1 cellular context compared by ENCODE assay signal in genomic region chr22:33006220-33006954, GRCh38.
TF ChIP-seq lines count a peak whose summit lies in the region.

No MANE protein-coding gene starts in this region.

TF ChIP-seq in HepG2, 621 proteins besides CTCF, POLR2A, EP300 and RAD21 (continued from another document and continues in another):
- TF ChIP-seq, protein P1, sequence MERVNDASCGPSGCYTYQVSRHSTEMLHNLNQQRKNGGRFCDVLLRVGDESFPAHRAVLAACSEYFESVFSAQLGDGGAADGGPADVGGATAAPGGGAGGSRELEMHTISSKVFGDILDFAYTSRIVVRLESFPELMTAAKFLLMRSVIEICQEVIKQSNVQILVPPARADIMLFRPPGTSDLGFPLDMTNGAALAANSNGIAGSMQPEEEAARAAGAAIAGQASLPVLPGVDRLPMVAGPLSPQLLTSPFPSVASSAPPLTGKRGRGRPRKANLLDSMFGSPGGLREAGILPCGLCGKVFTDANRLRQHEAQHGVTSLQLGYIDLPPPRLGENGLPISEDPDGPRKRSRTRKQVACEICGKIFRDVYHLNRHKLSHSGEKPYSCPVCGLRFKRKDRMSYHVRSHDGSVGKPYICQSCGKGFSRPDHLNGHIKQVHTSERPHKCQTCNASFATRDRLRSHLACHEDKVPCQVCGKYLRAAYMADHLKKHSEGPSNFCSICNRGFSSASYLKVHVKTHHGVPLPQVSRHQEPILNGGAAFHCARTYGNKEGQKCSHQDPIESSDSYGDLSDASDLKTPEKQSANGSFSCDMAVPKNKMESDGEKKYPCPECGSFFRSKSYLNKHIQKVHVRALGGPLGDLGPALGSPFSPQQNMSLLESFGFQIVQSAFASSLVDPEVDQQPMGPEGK (CRISPR knock-in tag; IDR thresholded peaks at IDR 0.05) = peak; percentile 68
- peak; percentile 70; the same call in 1 of the 2 replicates for TF ChIP-seq RXRB (CRISPR knock-in tag; IDR thresholded peaks at IDR 0.05; ENCODE audit: borderline replicate concordance)
- no peak; the same call in 1 of the 2 replicates for TF ChIP-seq ZNF788 (CRISPR knock-in tag; IDR thresholded peaks at IDR 0.05; ENCODE audit: borderline replicate concordance)
- TF ChIP-seq, protein P2, sequence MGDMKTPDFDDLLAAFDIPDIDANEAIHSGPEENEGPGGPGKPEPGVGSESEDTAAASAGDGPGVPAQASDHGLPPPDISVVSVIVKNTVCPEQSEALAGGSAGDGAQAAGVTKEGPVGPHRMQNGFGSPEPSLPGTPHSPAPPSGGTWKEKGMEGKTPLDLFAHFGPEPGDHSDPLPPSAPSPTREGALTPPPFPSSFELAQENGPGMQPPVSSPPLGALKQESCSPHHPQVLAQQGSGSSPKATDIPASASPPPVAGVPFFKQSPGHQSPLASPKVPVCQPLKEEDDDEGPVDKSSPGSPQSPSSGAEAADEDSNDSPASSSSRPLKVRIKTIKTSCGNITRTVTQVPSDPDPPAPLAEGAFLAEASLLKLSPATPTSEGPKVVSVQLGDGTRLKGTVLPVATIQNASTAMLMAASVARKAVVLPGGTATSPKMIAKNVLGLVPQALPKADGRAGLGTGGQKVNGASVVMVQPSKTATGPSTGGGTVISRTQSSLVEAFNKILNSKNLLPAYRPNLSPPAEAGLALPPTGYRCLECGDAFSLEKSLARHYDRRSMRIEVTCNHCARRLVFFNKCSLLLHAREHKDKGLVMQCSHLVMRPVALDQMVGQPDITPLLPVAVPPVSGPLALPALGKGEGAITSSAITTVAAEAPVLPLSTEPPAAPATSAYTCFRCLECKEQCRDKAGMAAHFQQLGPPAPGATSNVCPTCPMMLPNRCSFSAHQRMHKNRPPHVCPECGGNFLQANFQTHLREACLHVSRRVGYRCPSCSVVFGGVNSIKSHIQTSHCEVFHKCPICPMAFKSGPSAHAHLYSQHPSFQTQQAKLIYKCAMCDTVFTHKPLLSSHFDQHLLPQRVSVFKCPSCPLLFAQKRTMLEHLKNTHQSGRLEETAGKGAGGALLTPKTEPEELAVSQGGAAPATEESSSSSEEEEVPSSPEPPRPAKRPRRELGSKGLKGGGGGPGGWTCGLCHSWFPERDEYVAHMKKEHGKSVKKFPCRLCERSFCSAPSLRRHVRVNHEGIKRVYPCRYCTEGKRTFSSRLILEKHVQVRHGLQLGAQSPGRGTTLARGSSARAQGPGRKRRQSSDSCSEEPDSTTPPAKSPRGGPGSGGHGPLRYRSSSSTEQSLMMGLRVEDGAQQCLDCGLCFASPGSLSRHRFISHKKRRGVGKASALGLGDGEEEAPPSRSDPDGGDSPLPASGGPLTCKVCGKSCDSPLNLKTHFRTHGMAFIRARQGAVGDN (CRISPR knock-in tag; IDR thresholded peaks at IDR 0.05) = peak; percentile 60
- no peak for TF ChIP-seq SETDB1 (CRISPR knock-in tag; IDR thresholded peaks at IDR 0.05; ENCODE audit: borderline replicate concordance)
- no peak for TF ChIP-seq ZNF251 (CRISPR knock-in tag; IDR thresholded peaks at IDR 0.05)
- TF ChIP-seq ZSCAN21 (CRISPR knock-in tag; IDR thresholded peaks at IDR 0.05; ENCODE audit: borderline replicate concordance) = no peak
- TF ChIP-seq ZNF83 (CRISPR knock-in tag; IDR thresholded peaks at IDR 0.05; ENCODE audit: borderline replicate concordance) = no peak
- TF ChIP-seq ZNF318 (CRISPR knock-in tag; IDR thresholded peaks at IDR 0.05) = no peak
- peak; percentile 73 for TF ChIP-seq RARA (CRISPR knock-in tag; IDR thresholded peaks at IDR 0.05)
- TF ChIP-seq RBM39 (IDR thresholded peaks at IDR 0.05; ENCODE audit: low read depth, low read length, poor library complexity, severe bottlenecking) = no peak
- TF ChIP-seq ZNF225 (CRISPR knock-in tag; IDR thresholded peaks at IDR 0.05) = 0 out of 2 replicates have a peak, but pooled peaks have one; percentile 36
- TF ChIP-seq CREM (IDR thresholded peaks at IDR 0.05) = peak; percentile 21; the same call in 1 of the 2 replicates
- no peak for TF ChIP-seq CREM (CRISPR knock-in tag; IDR thresholded peaks at IDR 0.05)
- no peak for TF ChIP-seq MXI1 (IDR thresholded peaks at IDR 0.05; ENCODE audit: borderline replicate concordance, low read depth, low read length)
- TF ChIP-seq ARNT (IDR thresholded peaks at IDR 0.05) = no peak
- TF ChIP-seq TBX3 (IDR thresholded peaks at IDR 0.05; ENCODE audit: borderline replicate concordance) = no peak
- no peak for TF ChIP-seq MZF1 (CRISPR knock-in tag; IDR thresholded peaks at IDR 0.05; ENCODE audit: borderline replicate concordance)
- no peak for TF ChIP-seq ZMAT3 (CRISPR knock-in tag; conservative IDR thresholded peaks at IDR 0.05)
- no peak for TF ChIP-seq ZNF644 (CRISPR knock-in tag; IDR thresholded peaks at IDR 0.05; ENCODE audit: low read depth)
- TF ChIP-seq NR2F1 (CRISPR knock-in tag; IDR thresholded peaks at IDR 0.05) = 0 out of 4 replicates have a peak, but pooled peaks of 1 of the 2 experiments have one; percentile 31
- TF ChIP-seq CHD4 (IDR thresholded peaks at IDR 0.05; ENCODE audit: borderline replicate concordance, low read length) = 0 out of 2 replicates have a peak, but pooled peaks have one; percentile 18
- no peak for TF ChIP-seq MAF1 (CRISPR knock-in tag; IDR thresholded peaks at IDR 0.05; ENCODE audit: borderline replicate concordance)
- peak; percentile 70; the same call in 1 of the 2 replicates for TF ChIP-seq MIXL1 (CRISPR knock-in tag; IDR thresholded peaks at IDR 0.05)
- TF ChIP-seq, protein P3, sequence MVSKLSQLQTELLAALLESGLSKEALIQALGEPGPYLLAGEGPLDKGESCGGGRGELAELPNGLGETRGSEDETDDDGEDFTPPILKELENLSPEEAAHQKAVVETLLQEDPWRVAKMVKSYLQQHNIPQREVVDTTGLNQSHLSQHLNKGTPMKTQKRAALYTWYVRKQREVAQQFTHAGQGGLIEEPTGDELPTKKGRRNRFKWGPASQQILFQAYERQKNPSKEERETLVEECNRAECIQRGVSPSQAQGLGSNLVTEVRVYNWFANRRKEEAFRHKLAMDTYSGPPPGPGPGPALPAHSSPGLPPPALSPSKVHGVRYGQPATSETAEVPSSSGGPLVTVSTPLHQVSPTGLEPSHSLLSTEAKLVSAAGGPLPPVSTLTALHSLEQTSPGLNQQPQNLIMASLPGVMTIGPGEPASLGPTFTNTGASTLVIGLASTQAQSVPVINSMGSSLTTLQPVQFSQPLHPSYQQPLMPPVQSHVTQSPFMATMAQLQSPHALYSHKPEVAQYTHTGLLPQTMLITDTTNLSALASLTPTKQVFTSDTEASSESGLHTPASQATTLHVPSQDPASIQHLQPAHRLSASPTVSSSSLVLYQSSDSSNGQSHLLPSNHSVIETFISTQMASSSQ (IDR thresholded peaks at IDR 0.05; ENCODE audit: low read depth) = peak; percentile 39; the same call in 1 of the 2 replicates
- TF ChIP-seq, protein P3 (CRISPR knock-in tag; IDR thresholded peaks at IDR 0.05; ENCODE audit: borderline replicate concordance) = peak; percentile 55; the same call in 1 of the 2 replicates
- no peak for TF ChIP-seq NFE2L2 (IDR thresholded peaks at IDR 0.05; ENCODE audit: low read length)
- TF ChIP-seq NBN (conservative IDR thresholded peaks at IDR 0.05) = no peak
- peak; percentile 37 for TF ChIP-seq MTA1 (CRISPR knock-in tag; IDR thresholded peaks at IDR 0.05; ENCODE audit: borderline replicate concordance)
- TF ChIP-seq ZIK1 (CRISPR knock-in tag; IDR thresholded peaks at IDR 0.05; ENCODE audit: borderline replicate concordance, low read depth) = no peak
- TF ChIP-seq ZSCAN5A (CRISPR knock-in tag; IDR thresholded peaks at IDR 0.05; ENCODE audit: borderline replicate concordance) = 0 out of 2 replicates have a peak, but pooled peaks have one; percentile 47
- TF ChIP-seq, protein P4, sequence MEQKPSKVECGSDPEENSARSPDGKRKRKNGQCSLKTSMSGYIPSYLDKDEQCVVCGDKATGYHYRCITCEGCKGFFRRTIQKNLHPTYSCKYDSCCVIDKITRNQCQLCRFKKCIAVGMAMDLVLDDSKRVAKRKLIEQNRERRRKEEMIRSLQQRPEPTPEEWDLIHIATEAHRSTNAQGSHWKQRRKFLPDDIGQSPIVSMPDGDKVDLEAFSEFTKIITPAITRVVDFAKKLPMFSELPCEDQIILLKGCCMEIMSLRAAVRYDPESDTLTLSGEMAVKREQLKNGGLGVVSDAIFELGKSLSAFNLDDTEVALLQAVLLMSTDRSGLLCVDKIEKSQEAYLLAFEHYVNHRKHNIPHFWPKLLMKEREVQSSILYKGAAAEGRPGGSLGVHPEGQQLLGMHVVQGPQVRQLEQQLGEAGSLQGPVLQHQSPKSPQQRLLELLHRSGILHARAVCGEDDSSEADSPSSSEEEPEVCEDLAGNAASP (CRISPR knock-in tag; IDR thresholded peaks at IDR 0.05; ENCODE audit: borderline replicate concordance) = peak; percentile 76
- no peak for TF ChIP-seq ZFP1 (CRISPR knock-in tag; IDR thresholded peaks at IDR 0.05)
- peak; percentile 68; the same call in 1 of the 2 replicates for TF ChIP-seq NFIB (CRISPR knock-in tag; IDR thresholded peaks at IDR 0.05; ENCODE audit: borderline replicate concordance)
- no peak for TF ChIP-seq AHR (CRISPR knock-in tag; IDR thresholded peaks at IDR 0.05)
- TF ChIP-seq GATAD1 (CRISPR knock-in tag; IDR thresholded peaks at IDR 0.05) = no peak
- 0 out of 2 replicates have a peak, but pooled peaks have one; percentile 30 for TF ChIP-seq ZNF709 (CRISPR knock-in tag; IDR thresholded peaks at IDR 0.05)
- no peak for TF ChIP-seq ZNF138 (CRISPR knock-in tag; IDR thresholded peaks at IDR 0.05; ENCODE audit: low read depth)
- TF ChIP-seq RNF2 (conservative IDR thresholded peaks at IDR 0.05; ENCODE audit: low read depth) = no peak
- no peak for TF ChIP-seq KDM1A (CRISPR knock-in tag; IDR thresholded peaks at IDR 0.05)
- TF ChIP-seq PITX1 (CRISPR knock-in tag; IDR thresholded peaks at IDR 0.05) = 0 out of 2 replicates have a peak, but pooled peaks have one; percentile 80
- TF ChIP-seq NR2C2 (CRISPR knock-in tag; IDR thresholded peaks at IDR 0.05; ENCODE audit: borderline replicate concordance) = peak; percentile 30; the same call in 1 of the 2 replicates
- no peak for TF ChIP-seq SIN3B (IDR thresholded peaks at IDR 0.05; ENCODE audit: low read length)
